Comparison of ENCODE assay signal across 10 cellular contexts in the genomic region with DNA sequence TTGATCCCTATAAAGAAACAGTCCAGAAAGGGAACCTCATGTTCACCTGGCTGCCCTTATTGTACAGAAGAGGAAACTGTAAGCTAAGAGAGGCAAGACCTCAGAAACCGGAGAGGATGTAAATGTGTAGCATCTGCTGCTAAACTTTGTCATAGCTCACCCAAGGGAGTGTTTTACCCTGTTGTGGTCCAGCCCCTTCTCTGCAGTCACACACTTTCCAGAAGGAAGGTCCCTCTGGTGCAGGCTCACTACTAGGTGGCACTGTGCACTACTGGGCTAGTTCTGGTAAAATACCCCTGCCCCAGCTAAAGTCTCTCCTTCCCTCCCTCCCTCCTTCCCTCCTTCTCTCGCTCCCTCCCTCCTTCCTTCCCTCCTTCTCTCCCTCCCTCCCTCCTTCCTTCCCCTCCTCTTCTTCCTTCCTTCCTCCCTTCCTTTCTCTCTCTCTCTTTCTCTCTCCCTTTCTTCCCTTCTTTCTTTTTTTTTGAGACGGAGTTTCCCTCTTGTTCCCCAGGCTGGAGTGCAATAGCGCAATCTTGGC. TPM values are rescaled to one million over a fixed set of nuclear protein-coding genes. Genes with fewer than 3 reads are reported as not detected.
A peak's percentile ranks its signal among the peaks of the same experiment; 100 is the strongest.
DNase-seq lines count a peak whose midpoint lies in the region; ATAC-seq and TF ChIP-seq lines count a peak whose summit lies in the region.
"Had no signal": no experiment of that assay in that cellular context is flagged by ENCODE, and none has a peak within 500 bp of the region (broad histone marks: within the 10 kb centered on the region; RNA-seq: fewer than 3 reads in every experiment).

No MANE protein-coding gene starts in this region.

- 70 to 74% methylated on average over 4 of the region's 4 CpGs for WGBS in lower leg skin, 2 donors

- no peak overlapping the region for H3K4me3 ChIP-seq in lower leg skin (ENCODE audit: low read depth, poor library complexity, severe bottlenecking)
- H3K4me3 ChIP-seq: SJSA1 had no signal

- ATAC-seq in GM18519 (IDR thresholded peaks at IDR 0.05; ENCODE audit: low FRiP score, unreplicated experiment) = peak; percentile 83
- peak; percentile 60 for ATAC-seq in HG02623 (IDR thresholded peaks at IDR 0.05; ENCODE audit: unreplicated experiment)

- DNase-seq in NCI-H2171 treated with DMSO at 0.1 percent for 48 hours (lab: John Stamatoyannopoulos, UW) (peak; percentile 80), midbrain (lab: John Stamatoyannopoulos, UW) (peak; percentile 19), lower leg skin (ENCODE audit: low spot score in 2 of 2) (no peak), GOT3 (lab: John Stamatoyannopoulos, UW) (no peak), A172 (ENCODE audit: low spot score) (no peak), T-helper 9 cell (no peak)
- DNase-seq: brain microvascular endothelial cell had no signal

- TF ChIP-seq CTCF in lower leg skin (IDR thresholded peaks at IDR 0.05) = no peak

- intact Hi-C loops in lower leg skin (cut with DNase I; ENCODE audit: low total_unique reads) = no loop called here

- TF ChIP-seq POLR2A in lower leg skin (IDR thresholded peaks at IDR 0.05) = no peak

RNA-seq across cellular contexts. Expression of gene LCOR, which starts 42.5 kb away (rescaled TPM):
- total RNA-seq in lower leg skin = 10 to 100 TPM; 12.5 to 22.0 (median 14.9) TPM
- total RNA-seq in A172 (2014; rRNA removed; shearing (Covaris generic)) = 15.4 and 15.8 TPM in 2 replicates

Comparison
In these comparisons a context has a peak if more than half of its experiments do, and no peak if none do; other contexts are left out.
1. DNase-seq: peak in NCI-H2171 treated with DMSO at 0.1 percent for 48 hours (single experiment) and midbrain (single experiment); none in lower leg skin (0 of 2), GOT3 (single experiment), A172 (single experiment) and T-helper 9 cell (single experiment).